In genomic region chr21:42649122-42650032, GRCh38 we compare ENCODE assay signal across 27 cellular contexts. TPM values are rescaled to one million over a fixed set of nuclear protein-coding genes. Genes with fewer than 3 reads are reported as not detected.
"Had no signal": no experiment of that assay in that cellular context is flagged by ENCODE, and none has a peak within 500 bp of the region (broad histone marks: within the 10 kb centered on the region; RNA-seq: fewer than 3 reads in every experiment).

No MANE protein-coding gene starts in this region.

- H3K27me3 ChIP-seq: breast epithelium, colonic mucosa, upper lobe of right lung had no signal

- DNase-seq: activated CD4-positive, alpha-beta T cell treated with anti-CD3 and anti-CD28 coated beads for 1 hour; activated CD4-positive, alpha-beta T cell treated with anti-CD3 and anti-CD28 coated beads, Interleukin-2, amount 50 U/mL, for 1 hour; activated CD8-positive, alpha-beta T cell treated with anti-CD3 and anti-CD28 coated beads for 36 hours; activated gamma-delta T cell treated with Interleukin-2 at 50 U/mL for 16 hours; activated T-cell treated with anti-CD3 and anti-CD28 coated beads, Interleukin-2, amount 50 U/mL, for 4 hours; amniotic stem cell; colonic mucosa; effector CD8-positive, alpha-beta T cell; esophagus squamous epithelium; foreskin melanocyte; mesendoderm; nucleus accumbens; stimulated activated naive CD4-positive, alpha-beta T cell; T-helper 2 cell; tibial artery; upper lobe of right lung had no signal

- H3K9me3 ChIP-seq: breast epithelium, colonic mucosa, esophagus squamous epithelium, suprapubic skin, tibial artery, upper lobe of right lung had no signal

- H3K4me3 Mint-ChIP-seq: activated CD8-positive, alpha-beta T cell treated with anti-CD3 and anti-CD28 coated beads for 36 hours; activated T-cell treated with anti-CD3 and anti-CD28 coated beads, Interleukin-2, amount 50 U/mL, for 4 hours; activated T-helper 17 cell treated with anti-CD3 and anti-CD28 coated beads, Interleukin-2, amount 50 U/mL, for 72 hours; central memory CD8-positive, alpha-beta T cell; natural killer cell treated with Interleukin-12 subunit alpha and Interleukin-12 subunit beta and Interleukin-15 and Interleukin-18, amount 100 ng/mL, for 72 hours; WTC11 had no signal

- H3K4me1 Mint-ChIP-seq: activated T-helper 17 cell treated with anti-CD3 and anti-CD28 coated beads, Interleukin-2, amount 50 U/mL, for 72 hours had no signal

- H3K4me2 ChIP-seq: smooth muscle cell had no signal

- ATAC-seq: activated CD8-positive, alpha-beta T cell treated with anti-CD3 and anti-CD28 coated beads for 36 hours; activated T-cell treated with anti-CD3 and anti-CD28 coated beads, Interleukin-2, amount 50 U/mL, for 4 hours; activated T-helper 17 cell treated with anti-CD3 and anti-CD28 coated beads, Interleukin-2, amount 50 U/mL, for 72 hours; natural killer cell treated with Interleukin-12 subunit alpha and Interleukin-12 subunit beta and Interleukin-15 and Interleukin-18, amount 100 ng/mL, for 72 hours; upper lobe of right lung; WTC11 had no signal

- H3K27me3 Mint-ChIP-seq: activated CD8-positive, alpha-beta T cell treated with anti-CD3 and anti-CD28 coated beads for 36 hours; activated T-helper 17 cell treated with anti-CD3 and anti-CD28 coated beads, Interleukin-2, amount 50 U/mL, for 72 hours had no signal

- H3K27ac Mint-ChIP-seq: activated CD8-positive, alpha-beta T cell treated with anti-CD3 and anti-CD28 coated beads for 36 hours; activated T-helper 17 cell treated with anti-CD3 and anti-CD28 coated beads, Interleukin-2, amount 50 U/mL, for 72 hours; natural killer cell treated with Interleukin-12 subunit alpha and Interleukin-12 subunit beta and Interleukin-15 and Interleukin-18, amount 100 ng/mL, for 72 hours; WTC11 had no signal

- H3K36me3 Mint-ChIP-seq: natural killer cell treated with Interleukin-12 subunit alpha and Interleukin-12 subunit beta and Interleukin-15 and Interleukin-18, amount 100 ng/mL, for 72 hours; WTC11 had no signal

- H3K9ac ChIP-seq: parathyroid adenoma had no signal

- H3K79me2 ChIP-seq: parathyroid adenoma had no signal

- H3K9me3 Mint-ChIP-seq: activated CD8-positive, alpha-beta T cell treated with anti-CD3 and anti-CD28 coated beads for 36 hours; activated T-cell treated with anti-CD3 and anti-CD28 coated beads, Interleukin-2, amount 50 U/mL, for 4 hours; activated T-helper 17 cell treated with anti-CD3 and anti-CD28 coated beads, Interleukin-2, amount 50 U/mL, for 72 hours; central memory CD8-positive, alpha-beta T cell; natural killer cell treated with Interleukin-12 subunit alpha and Interleukin-12 subunit beta and Interleukin-15 and Interleukin-18, amount 100 ng/mL, for 72 hours; WTC11 had no signal

- H3K36me3 ChIP-seq: breast epithelium, colonic mucosa, esophagus squamous epithelium, suprapubic skin, tibial artery, upper lobe of right lung had no signal

- H3K27ac ChIP-seq: breast epithelium, colonic mucosa, epithelial cell of prostate, esophagus squamous epithelium, parathyroid adenoma, suprapubic skin, tibial artery, upper lobe of right lung had no signal

- H3K4me3 ChIP-seq: breast epithelium, colonic mucosa, esophagus squamous epithelium, lung, smooth muscle cell, suprapubic skin, tibial artery, upper lobe of right lung had no signal

- H2AFZ ChIP-seq: parathyroid adenoma had no signal

RNA-seq across cellular contexts. Expression of gene PDE9A, which starts 4.0 kb away (rescaled TPM):
- total RNA-seq: myocyte had no signal
